Comparison of ENCODE assay signal across 22 cellular contexts in the genomic region with DNA sequence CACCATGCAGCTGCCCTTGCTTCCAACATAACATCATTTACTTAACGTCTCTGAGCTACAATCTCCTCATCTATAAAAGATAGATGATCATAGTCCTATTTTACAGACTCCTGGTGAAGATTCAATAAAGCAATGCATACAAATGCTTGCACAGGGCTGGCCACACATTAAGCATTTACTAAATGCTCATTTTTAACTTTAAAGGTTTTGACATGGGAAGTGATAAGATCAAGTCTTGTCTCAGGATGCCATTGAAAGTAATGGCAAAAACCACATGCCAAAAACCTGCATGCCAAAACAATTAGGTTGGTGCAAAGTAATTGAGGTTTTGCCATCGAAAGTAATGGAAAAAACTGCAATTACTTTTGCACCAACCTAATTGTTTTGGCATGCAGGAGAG.
DNase-seq lines count a peak whose midpoint lies in the region; ATAC-seq, FAIRE-seq and TF ChIP-seq lines count a peak whose summit lies in the region.
"Had no signal": no experiment of that assay in that cellular context is flagged by ENCODE, and none has a peak within 500 bp of the region (broad histone marks: within the 10 kb centered on the region; RNA-seq: fewer than 3 reads in every experiment).

No MANE protein-coding gene starts in this region.

- H3K36me3 ChIP-seq in DOHH2 (ENCODE audit: control insufficient read depth, low read length) (no peaks in the 10 kb centered on the region), SK-N-SH (replicated peaks in 1 of 2; ENCODE audit: control insufficient read depth in 1 of 2, insufficient read depth in 2 of 2, low read length in 1 of 2) (no peaks in the 10 kb centered on the region)
- H3K36me3 ChIP-seq: BE2C had no signal

- H3K4me1 Mint-ChIP-seq in endothelial cell (ENCODE audit: unreplicated experiment), result no peaks in the 10 kb centered on the region

- H4K20me1 ChIP-seq in DOHH2 (ENCODE audit: control insufficient read depth, insufficient read depth, low read depth, low read length) (no peaks in the 10 kb centered on the region), SK-N-SH (ENCODE audit: insufficient read depth) (no peaks in the 10 kb centered on the region)

- TF ChIP-seq CTCF in A549 (IDR thresholded peaks at IDR 0.05), result no peak
- no peak for TF ChIP-seq CTCF in DOHH2 (IDR thresholded peaks at IDR 0.05; ENCODE audit: low read depth, low read length, poor library complexity, severe bottlenecking)
- TF ChIP-seq CTCF in SK-N-SH (IDR thresholded peaks at IDR 0.05), result no peak
- no peak for TF ChIP-seq CTCF in endothelial cell (IDR thresholded peaks at IDR 0.05; ENCODE audit: unreplicated experiment)

- FAIRE-seq in A549 (lab: Jason Lieb, UNC), result no peak
- FAIRE-seq: D721Med, GM12878, HTR-8/SVneo had no signal

- H3K79me2 ChIP-seq in DOHH2 (ENCODE audit: control insufficient read depth, low read length), result no peaks in the 10 kb centered on the region
- no peaks in the 10 kb centered on the region for H3K79me2 ChIP-seq in SK-N-SH (ENCODE audit: insufficient read depth)

- CTCF ChIA-PET in A549 (lab: Yijun Ruan, JAX), result no interaction called here
- CTCF ChIA-PET in SK-N-SH (lab: Yijun Ruan, JAX), result no interaction called here

- H3K4me1 ChIP-seq in A549 (peaks cover 21% of the 10 kb centered on the region), DOHH2 (ENCODE audit: control insufficient read depth, low read length) (peaks cover 91% of the 10 kb centered on the region), SK-N-SH (ENCODE audit: control insufficient read depth in 1 of 2, insufficient read depth in 2 of 2, low read depth in 1 of 2, low read length in 1 of 2) (no peaks in the 10 kb centered on the region)
- H3K4me1 ChIP-seq: BE2C, Caco-2 had no signal

- no peak for ATAC-seq in A549
- ATAC-seq: HCT116 had no signal

- H3K9me3 ChIP-seq in A549 (no peaks in the 10 kb centered on the region), DOHH2 (ENCODE audit: control insufficient read depth, insufficient read depth, low read length) (no peaks in the 10 kb centered on the region; the same call in 1 of the 2 replicates), SK-N-SH (no peaks in the 10 kb centered on the region)
- H3K9me3 ChIP-seq: BE2C, Caco-2 had no signal

- H3F3A ChIP-seq in DOHH2 (ENCODE audit: control insufficient read depth, insufficient read depth) (peaks cover 2% of the 10 kb centered on the region; the same call in 1 of the 2 replicates), SK-N-SH (replicated peaks; ENCODE audit: insufficient read depth) (no peaks in the 10 kb centered on the region)

- H3K27ac Mint-ChIP-seq in endothelial cell (ENCODE audit: unreplicated experiment), result no peak overlapping the region
- H3K27ac Mint-ChIP-seq: CD4-positive, alpha-beta T cell; HFFc6 had no signal

- no peak for TF ChIP-seq POLR2A in A549 (IDR thresholded peaks at IDR 0.05; ENCODE audit: low read length)

- H3K36me3 Mint-ChIP-seq in endothelial cell (ENCODE audit: low read depth, unreplicated experiment), result no peaks in the 10 kb centered on the region

- no peak overlapping the region for H2AFZ ChIP-seq in SK-N-SH (ENCODE audit: low read depth)

- peaks cover 2% of the 10 kb centered on the region for H3K27me3 Mint-ChIP-seq in endothelial cell (ENCODE audit: unreplicated experiment)
- H3K27me3 Mint-ChIP-seq: CD4-positive, alpha-beta T cell had no signal

- TF ChIP-seq RAD21 in A549 (conservative IDR thresholded peaks at IDR 0.05 in 1 of 2, IDR thresholded peaks at IDR 0.05 in 1 of 2), result no peak
- no peak for TF ChIP-seq RAD21 in SK-N-SH (IDR thresholded peaks at IDR 0.05; ENCODE audit: low read length)

- TF ChIP-seq EP300 in A549 (IDR thresholded peaks at IDR 0.05) (no peak), SK-N-SH (IDR thresholded peaks at IDR 0.05; ENCODE audit: borderline replicate concordance in 1 of 2, low read depth in 1 of 2, low read length in 1 of 2) (peak in 1 of 2 experiments; percentile 70; a peak in 2 of 4 replicates)

- POLR2A ChIA-PET in A549 (lab: Yijun Ruan, JAX), result no interaction called here
- POLR2A ChIA-PET in SK-N-SH (lab: Yijun Ruan, JAX), result no interaction called here

- H3K4me3 Mint-ChIP-seq in endothelial cell (ENCODE audit: unreplicated experiment), result no peak overlapping the region
- H3K4me3 Mint-ChIP-seq: CD4-positive, alpha-beta T cell; HFFc6 had no signal

- H3K9ac ChIP-seq in SK-N-SH, result no peak overlapping the region

- H3K9me2 ChIP-seq in DOHH2 (replicated peaks; ENCODE audit: control insufficient read depth, low read length), result no peaks in the 10 kb centered on the region
- H3K9me2 ChIP-seq in SK-N-SH, result no peaks in the 10 kb centered on the region

- H3K4me3 ChIP-seq in A549 (no peak overlapping the region), DOHH2 (ENCODE audit: low read length) (peak overlapping the region; percentile 42), SK-N-SH (ENCODE audit: low read depth in 2 of 2, low read length in 1 of 2) (no peak overlapping the region)
- H3K4me3 ChIP-seq: GM12878 had no signal

- 73% methylated on average over 2 of the region's 2 CpGs for WGBS in A549 (ENCODE audit: missing lambda C conversion rate)
- WGBS in SK-N-SH (ENCODE audit: low lambda C conversion rate), result 7% methylated on average over 2 of the region's 2 CpGs

- H3K27me3 ChIP-seq in DOHH2 (ENCODE audit: control insufficient read depth, low read length) (0 out of 2 replicates have a peak, but pooled peaks cover 3% of the 10 kb centered on the region), SK-N-SH (ENCODE audit: insufficient read depth) (no peaks in the 10 kb centered on the region)
- H3K27me3 ChIP-seq: BE2C had no signal

- no peak for DNase-seq in A549 (ENCODE audit: low read depth in 1 of 2, low spot score in 1 of 2)
- DNase-seq in M059J (ENCODE audit: low read depth), result peak; percentile 48
- no peak for DNase-seq in SK-N-SH
- no peak for DNase-seq in endothelial cell (ENCODE audit: low spot score)
- DNase-seq in NCI-H2081 (lab: John Stamatoyannopoulos, UW), result no peak
- DNase-seq in medulla oblongata (ENCODE audit: extremely low spot score), result no peak
- no peak for DNase-seq in stimulated activated CD4-positive, alpha-beta T cell treated with anti-CD3 and anti-CD28 coated beads, Interleukin-4, amount 100 ng/mL, for 24 hours
- DNase-seq: BE2C; Caco-2; CD4-positive, alpha-beta T cell; EL; GOT3; H7; HFFc6; IMR-90 had no signal

- H3K27ac ChIP-seq in A549 (peak overlapping the region in 1 of 2 experiments; percentile 48; a peak in 1 of 6 replicates), DOHH2 (ENCODE audit: low read depth, low read length) (no peak overlapping the region), SK-N-SH (ENCODE audit: low read depth in 2 of 2, low read length in 1 of 2) (0 out of 4 replicates have a peak overlapping the region, but pooled peaks of 1 of the 2 experiments have one; percentile 16)
- H3K27ac ChIP-seq: 22Rv1, C4-2B had no signal

- H3K9me3 Mint-ChIP-seq in endothelial cell (ENCODE audit: unreplicated experiment), result no peaks in the 10 kb centered on the region
- H3K9me3 Mint-ChIP-seq: HFFc6 had no signal

- H3K4me2 ChIP-seq in A549 (peak overlapping the region; percentile 49; the same call in 1 of the 3 replicates), DOHH2 (ENCODE audit: low read length) (peak overlapping the region; percentile 68), SK-N-SH (peak overlapping the region; percentile 11; the same call in 1 of the 2 replicates)

TF ChIP-seq in A549, 52 proteins besides CTCF, POLR2A, EP300 and RAD21:
- TF ChIP-seq HDAC2 (IDR thresholded peaks at IDR 0.05) (no peak), RFX5 (IDR thresholded peaks at IDR 0.05) (no peak), BHLHE40 (IDR thresholded peaks at IDR 0.05; ENCODE audit: low read depth, low read length) (no peak)
TF ChIP-seq in A549: peak in this region for 0.

TF ChIP-seq in SK-N-SH, 30 proteins besides CTCF, POLR2A, EP300 and RAD21 (continues in another document):
- no peak for TF ChIP-seq RCOR1 (IDR thresholded peaks at IDR 0.05; ENCODE audit: low read length)
- TF ChIP-seq ELF1 (IDR thresholded peaks at IDR 0.05), result no peak
- no peak for TF ChIP-seq FOXM1 (IDR thresholded peaks at IDR 0.05; ENCODE audit: low read depth)
- TF ChIP-seq MEF2A (IDR thresholded peaks at IDR 0.05; ENCODE audit: borderline replicate concordance, low read depth), result no peak
- TF ChIP-seq JUND (IDR thresholded peaks at IDR 0.05), result peak; percentile 62
- 0 out of 2 replicates have a peak, but pooled peaks have one; percentile 18 for TF ChIP-seq FOSL2 (IDR thresholded peaks at IDR 0.05; ENCODE audit: borderline replicate concordance, low read depth)
- TF ChIP-seq FOXJ3 (CRISPR knock-in tag; IDR thresholded peaks at IDR 0.05), result no peak
- TF ChIP-seq TAF1 (IDR thresholded peaks at IDR 0.05; ENCODE audit: borderline replicate concordance, low read depth, low read length), result no peak
- TF ChIP-seq CHD2 (IDR thresholded peaks at IDR 0.05; ENCODE audit: low read length, partially characterized antibody), result no peak
- TF ChIP-seq, protein P1, sequence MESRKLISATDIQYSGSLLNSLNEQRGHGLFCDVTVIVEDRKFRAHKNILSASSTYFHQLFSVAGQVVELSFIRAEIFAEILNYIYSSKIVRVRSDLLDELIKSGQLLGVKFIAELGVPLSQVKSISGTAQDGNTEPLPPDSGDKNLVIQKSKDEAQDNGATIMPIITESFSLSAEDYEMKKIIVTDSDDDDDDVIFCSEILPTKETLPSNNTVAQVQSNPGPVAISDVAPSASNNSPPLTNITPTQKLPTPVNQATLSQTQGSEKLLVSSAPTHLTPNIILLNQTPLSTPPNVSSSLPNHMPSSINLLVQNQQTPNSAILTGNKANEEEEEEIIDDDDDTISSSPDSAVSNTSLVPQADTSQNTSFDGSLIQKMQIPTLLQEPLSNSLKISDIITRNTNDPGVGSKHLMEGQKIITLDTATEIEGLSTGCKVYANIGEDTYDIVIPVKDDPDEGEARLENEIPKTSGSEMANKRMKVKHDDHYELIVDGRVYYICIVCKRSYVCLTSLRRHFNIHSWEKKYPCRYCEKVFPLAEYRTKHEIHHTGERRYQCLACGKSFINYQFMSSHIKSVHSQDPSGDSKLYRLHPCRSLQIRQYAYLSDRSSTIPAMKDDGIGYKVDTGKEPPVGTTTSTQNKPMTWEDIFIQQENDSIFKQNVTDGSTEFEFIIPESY (IDR thresholded peaks at IDR 0.05; ENCODE audit: borderline replicate concordance, low read depth), result peak; percentile 9; the same call in 1 of the 2 replicates
- TF ChIP-seq, protein P2, sequence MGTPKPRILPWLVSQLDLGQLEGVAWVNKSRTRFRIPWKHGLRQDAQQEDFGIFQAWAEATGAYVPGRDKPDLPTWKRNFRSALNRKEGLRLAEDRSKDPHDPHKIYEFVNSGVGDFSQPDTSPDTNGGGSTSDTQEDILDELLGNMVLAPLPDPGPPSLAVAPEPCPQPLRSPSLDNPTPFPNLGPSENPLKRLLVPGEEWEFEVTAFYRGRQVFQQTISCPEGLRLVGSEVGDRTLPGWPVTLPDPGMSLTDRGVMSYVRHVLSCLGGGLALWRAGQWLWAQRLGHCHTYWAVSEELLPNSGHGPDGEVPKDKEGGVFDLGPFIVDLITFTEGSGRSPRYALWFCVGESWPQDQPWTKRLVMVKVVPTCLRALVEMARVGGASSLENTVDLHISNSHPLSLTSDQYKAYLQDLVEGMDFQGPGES (IDR thresholded peaks at IDR 0.05; ENCODE audit: low read depth, low read length), result no peak

Comparison
In these comparisons a context has a peak if more than half of its experiments do, and no peak if none do; other contexts are left out.
1. H3K4me2 ChIP-seq: peak in every context shown above with its lines; median percentile 68 in DOHH2; 49 in A549; 11 in SK-N-SH.